In genomic region chr14:85564841-85565527, GRCh38 we compare ENCODE assay signal across 17 cellular contexts. TPM values are rescaled to one million over a fixed set of nuclear protein-coding genes. Genes with fewer than 3 reads are reported as not detected.
"Had no signal": no experiment of that assay in that cellular context is flagged by ENCODE, and none has a peak within 500 bp of the region (broad histone marks: within the 10 kb centered on the region; RNA-seq: fewer than 3 reads in every experiment).

No MANE protein-coding gene starts in this region.

- H3K27ac ChIP-seq: heart left ventricle, neutrophil, thyroid gland had no signal

- H3K9me3 ChIP-seq: heart left ventricle, neutrophil, thyroid gland, uterus had no signal

- H3K4me3 ChIP-seq: heart left ventricle, lung, thyroid gland, uterus had no signal

- H3K36me3 ChIP-seq: neutrophil, thyroid gland, uterus had no signal

- FAIRE-seq: bronchial epithelial cell had no signal

- H3K27me3 ChIP-seq: heart left ventricle, neutrophil, thyroid gland, uterus had no signal

- DNase-seq: activated CD4-positive, alpha-beta T cell treated with anti-CD3 and anti-CD28 coated beads, Interleukin-2, amount 50 U/mL, for 1 hour; activated CD8-positive, alpha-beta memory T cell treated with anti-CD3 and anti-CD28 coated beads for 24 hours; activated naive CD8-positive, alpha-beta T cell treated with anti-CD3 and anti-CD28 coated beads for 36 hours; dermis blood vessel endothelial cell; heart left ventricle; left colon; naive thymus-derived CD4-positive, alpha-beta T cell; stimulated activated CD4-positive, alpha-beta T cell treated with anti-CD3 and anti-CD28 coated beads, Interleukin-15, amount 100 ng/mL, for 24 hours; stimulated activated CD4-positive, alpha-beta T cell treated with anti-CD3 and anti-CD28 coated beads, Interleukin-4, amount 100 ng/mL, for 1 hour; stimulated activated naive B cell treated with anti-CD40 and anti-IgM and Interleukin-4, amounts not matched to agents 10 μg/mL and 1 μg/mL and 100 μg/mL, for 72 hours; T-helper 9 cell; thyroid gland; uterus had no signal

- ATAC-seq: left colon; naive thymus-derived CD4-positive, alpha-beta T cell; stimulated activated naive B cell treated with anti-CD40 and anti-IgM and Interleukin-4, amounts not matched to agents 10 μg/mL and 1 μg/mL and 100 μg/mL, for 72 hours had no signal

- H3K4me1 ChIP-seq: uterus had no signal

RNA-seq across cellular contexts. Expression of gene FLRT2, which starts 35.0 kb away (rescaled TPM):
- total RNA-seq: activated naive CD8-positive, alpha-beta T cell treated with anti-CD3 and anti-CD28 coated beads for 36 hours; activated T-helper 1 cell treated with anti-CD3 and anti-CD28 coated beads, Interleukin-12 subunit alpha, Interleukin-12 subunit beta, Interleukin-2, Interleukin-4 antibody, amounts not matched to agents 30 ng/mL and 10 ng/mL and 1 ng/mL, durations not matched to agents 14 hours and 24 hours and 36 hours; naive thymus-derived CD4-positive, alpha-beta T cell had no signal
- polyA plus RNA-seq: naive thymus-derived CD4-positive, alpha-beta T cell had no signal
